8 cellular contexts compared by ENCODE assay signal in genomic region chr5:134738963-134739661, GRCh38. TPM values are rescaled to one million over a fixed set of nuclear protein-coding genes. Genes with fewer than 3 reads are reported as not detected.
DNase-seq lines count a peak whose midpoint lies in the region; ATAC-seq and TF ChIP-seq lines count a peak whose summit lies in the region.

No MANE protein-coding gene starts in this region.

- peak; percentile 75 for TF ChIP-seq CTCF in C4-2B (conservative IDR thresholded peaks at IDR 0.05)
- no peak for TF ChIP-seq CTCF in nephron (IDR thresholded peaks at IDR 0.05; ENCODE audit: unreplicated experiment in 3 of 3)

- WGBS in GM23248 (ENCODE audit: low coverage in 1 of 2, low lambda C conversion rate in 2 of 2, missing lambda C conversion rate in 2 of 2), 2 experiments = 1 to 3% methylated on average over 21 of the region's 21 CpGs

- H3K27me3 Mint-ChIP-seq in activated T-cell treated with anti-CD3 and anti-CD28 coated beads, Interleukin-2, amount 50 U/mL, for 72 hours (ENCODE audit: low read depth) = no peaks in the 10 kb centered on the region
- no peaks in the 10 kb centered on the region for H3K27me3 Mint-ChIP-seq in nephron (ENCODE audit: low read depth)

- in situ Hi-C loops in GM23248 (cut with MboI) = no loop called here

- peaks cover 20% of the 10 kb centered on the region for H3K36me3 ChIP-seq in GM23248 (ENCODE audit: low read depth)

- H3K4me3 Mint-ChIP-seq in activated T-cell treated with anti-CD3 and anti-CD28 coated beads, Interleukin-2, amount 50 U/mL, for 72 hours = peak overlapping the region; percentile 89 to 99
- H3K4me3 Mint-ChIP-seq in nephron = peak overlapping the region; percentile 96 to 98 (median 97)

- ATAC-seq in activated T-cell treated with anti-CD3 and anti-CD28 coated beads, Interleukin-2, amount 50 U/mL, for 72 hours (replicated peaks in 1 of 2) = peak; percentile 20 to 22
- no peak for ATAC-seq in HG03108 (IDR thresholded peaks at IDR 0.05; ENCODE audit: unreplicated experiment)

- H3K27me3 ChIP-seq in GM23248 (replicated peaks; ENCODE audit: insufficient read depth) = no peaks in the 10 kb centered on the region

- H3K9ac ChIP-seq in GM23248 = peak overlapping the region; percentile 91

- H3K36me3 Mint-ChIP-seq in activated T-cell treated with anti-CD3 and anti-CD28 coated beads, Interleukin-2, amount 50 U/mL, for 72 hours (ENCODE audit: insufficient read depth in 2 of 2) = peaks cover 6 to 10% of the 10 kb centered on the region in 2 donors
- H3K36me3 Mint-ChIP-seq in nephron (ENCODE audit: low read depth) = peaks cover 12% of the 10 kb centered on the region

- H2AFZ ChIP-seq in GM23248 = peak overlapping the region; percentile 100

- peaks cover 11% of the 10 kb centered on the region for H3K4me1 ChIP-seq in GM23248 (ENCODE audit: insufficient read depth)

- peaks cover 7% of the 10 kb centered on the region; the same call in 1 of the 2 replicates for H3F3A ChIP-seq in GM23248 (ENCODE audit: insufficient read depth)

- peaks cover 45% of the 10 kb centered on the region for H3K4me1 Mint-ChIP-seq in activated T-cell treated with anti-CD3 and anti-CD28 coated beads, Interleukin-2, amount 50 U/mL, for 72 hours (ENCODE audit: low read depth)
- peaks cover 11% of the 10 kb centered on the region for H3K4me1 Mint-ChIP-seq in nephron

- H4K20me1 ChIP-seq in GM23248 (ENCODE audit: insufficient read depth) = no peaks in the 10 kb centered on the region

- no peaks in the 10 kb centered on the region for H3K9me2 ChIP-seq in GM23248 (ENCODE audit: insufficient read depth)

- peak overlapping the region; percentile 75 for H3K27ac ChIP-seq in C4-2B
- peak overlapping the region; percentile 97 for H3K27ac ChIP-seq in GM23248

- no peaks in the 10 kb centered on the region for H3K9me3 Mint-ChIP-seq in activated T-cell treated with anti-CD3 and anti-CD28 coated beads, Interleukin-2, amount 50 U/mL, for 72 hours
- H3K9me3 Mint-ChIP-seq in nephron = no peaks in the 10 kb centered on the region

- H3K79me2 ChIP-seq in GM23248 (ENCODE audit: insufficient read depth) = peaks cover 56% of the 10 kb centered on the region

- peak overlapping the region; percentile 97 for H3K4me2 ChIP-seq in GM23248 (ENCODE audit: unreplicated experiment)

- peak overlapping the region; percentile 95 for H3K4me3 ChIP-seq in GM23248

- H3K27ac Mint-ChIP-seq in activated T-cell treated with anti-CD3 and anti-CD28 coated beads, Interleukin-2, amount 50 U/mL, for 72 hours = peak overlapping the region; percentile 86
- H3K27ac Mint-ChIP-seq in nephron = peak overlapping the region; percentile 86 to 95 (median 93)

- DNase-seq in GM23248 (peak; percentile 79), NCI-H69 (lab: John Stamatoyannopoulos, UW) (peak; percentile 77), fibroblast of peridontal ligament (ENCODE audit: extremely low read depth) (peak; percentile 41), NCI-H187 (lab: John Stamatoyannopoulos, UW) (no peak)
- peak; percentile 17 to 42 for DNase-seq in activated T-cell treated with anti-CD3 and anti-CD28 coated beads, Interleukin-2, amount 50 U/mL, for 72 hours

- H3K9me3 ChIP-seq in GM23248 (ENCODE audit: low read depth) = no peaks in the 10 kb centered on the region

RNA-seq across cellular contexts. Expression of gene CAMLG, which starts 0.8 kb away (rescaled TPM):
- total RNA-seq in GM23248 (2014; rRNA removed; shearing (Covaris generic)) = 26.2 and 35.3 TPM in 2 replicates
- polyA plus RNA-seq in GM23248 (2016; fragmentation: Nextera tagmentation; extraction: Ambion mirVana) = 42.2 and 45.0 TPM in 2 replicates
- 10 to 100 TPM; 55.0 to 61.9 TPM for total RNA-seq in activated T-cell treated with anti-CD3 and anti-CD28 coated beads, Interleukin-2, amount 50 U/mL, for 72 hours

RNA-seq across cellular contexts. Expression of gene DDX46, which starts 19.5 kb away (rescaled TPM):
- 16.9 and 21.4 TPM in 2 replicates for total RNA-seq in GM23248 (2014; rRNA removed; shearing (Covaris generic))
- polyA plus RNA-seq in GM23248 (2016; fragmentation: Nextera tagmentation; extraction: Ambion mirVana) = 15.4 and 19.6 TPM in 2 replicates
- 10 to 100 TPM; 81.9 to 93.2 TPM for total RNA-seq in activated T-cell treated with anti-CD3 and anti-CD28 coated beads, Interleukin-2, amount 50 U/mL, for 72 hours

Comparison
In these comparisons a context has a peak if more than half of its experiments do, and no peak if none do; other contexts are left out.
1. DNase-seq: peak in GM23248 (single experiment), NCI-H69 (single experiment), activated T-cell treated with anti-CD3 and anti-CD28 coated beads, Interleukin-2, amount 50 U/mL, for 72 hours (2 of 2) and fibroblast of peridontal ligament (single experiment); none in NCI-H187 (0 of 2).